9 cellular contexts compared by ENCODE assay signal in the genomic region with DNA sequence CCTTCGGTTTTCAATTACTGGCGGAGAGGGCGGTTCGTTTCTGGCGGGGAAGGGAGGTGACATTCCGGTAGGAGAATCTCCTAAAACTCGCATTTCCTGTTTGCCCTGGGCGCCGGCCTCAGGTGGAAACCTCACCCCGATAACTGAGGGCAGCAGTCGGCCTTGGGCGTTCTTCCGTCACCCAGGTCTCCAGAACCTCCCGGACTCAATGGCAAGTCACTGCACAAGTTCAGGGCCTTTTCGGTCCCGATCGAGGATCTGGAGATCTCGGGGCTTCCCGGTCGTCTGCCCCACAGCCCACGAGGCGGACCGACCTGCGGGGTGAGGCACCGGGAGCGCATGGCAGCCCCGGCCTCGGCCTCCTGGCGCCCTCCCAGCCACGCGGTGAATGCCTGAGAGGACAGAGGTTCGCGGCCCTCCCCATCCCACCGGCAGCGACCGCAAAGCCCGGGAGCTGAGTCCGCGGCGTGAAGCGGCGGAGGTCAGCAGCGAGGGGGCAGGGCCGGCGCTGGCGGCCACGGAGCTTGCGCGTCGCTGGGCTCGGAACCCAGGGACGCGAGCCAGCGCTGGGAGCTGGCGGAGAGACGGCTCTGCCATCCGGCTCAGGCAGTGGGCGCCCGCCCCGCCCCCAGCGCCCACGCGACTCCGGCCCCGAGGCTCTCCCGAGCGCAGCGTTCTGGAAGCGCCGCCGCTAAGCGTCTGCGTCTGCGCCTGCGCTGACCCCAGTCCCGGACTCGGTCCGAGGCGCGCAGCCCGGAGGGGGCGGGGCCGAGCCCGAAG. TPM values are rescaled to one million over a fixed set of nuclear protein-coding genes. Genes with fewer than 3 reads are reported as not detected.
A peak's percentile ranks its signal among the peaks of the same experiment; 100 is the strongest.
DNase-seq lines count a peak whose midpoint lies in the region; ATAC-seq and TF ChIP-seq lines count a peak whose summit lies in the region.
"Had no signal": no experiment of that assay in that cellular context is flagged by ENCODE, and none has a peak within 500 bp of the region (broad histone marks: within the 10 kb centered on the region; RNA-seq: fewer than 3 reads in every experiment).

No MANE protein-coding gene starts in this region.

- H3K36me3 ChIP-seq in left lung = no peaks in the 10 kb centered on the region

- peak; percentile 93 for DNase-seq in Ammon's horn (ENCODE audit: low spot score)
- peak; percentile 85 to 95 for DNase-seq in NCI-H524 (lab: John Stamatoyannopoulos, UW)
- peak; percentile 73 for DNase-seq in activated CD4-positive, alpha-beta T cell treated with anti-CD3 and anti-CD28 coated beads, Interleukin-2, amount 50 U/mL, for 1 hour
- DNase-seq in dedifferentiated amniotic fluid mesenchymal stem cell (ENCODE audit: extremely low spot score) = peak; percentile 82
- DNase-seq in left lung = peak; percentile 94 to 99
- peak; percentile 80 for DNase-seq in stimulated activated CD4-positive, alpha-beta T cell treated with anti-CD3 and anti-CD28 coated beads, Interleukin-2, amount 100 ng/mL, for 4 hours (ENCODE audit: low read depth)

- peak; percentile 69 for TF ChIP-seq POLR2A in GM19193 (IDR thresholded peaks at IDR 0.05; ENCODE audit: extremely low read depth, insufficient read depth, insufficient read length)

- intact Hi-C loops in left lung (cut with DNase I) = no loop called here

- peaks cover 0 to 19% of the 10 kb centered on the region in 2 donors for H3K27me3 ChIP-seq in left lung

- TF ChIP-seq CTCF in left lung (IDR thresholded peaks at IDR 0.05) = no peak

- H3K27ac ChIP-seq in left lung = peak overlapping the region; percentile 98

- no peaks in the 10 kb centered on the region for H3K9me3 ChIP-seq in left lung

- H3K4me1 ChIP-seq in left lung = peaks cover 0 to 15% of the 10 kb centered on the region in 2 donors

- ATAC-seq in HG03378 (IDR thresholded peaks at IDR 0.05; ENCODE audit: unreplicated experiment) = peak; percentile 57
- ATAC-seq in left lung = peak; percentile 95

- H3K4me3 ChIP-seq in left lung = peak overlapping the region; percentile 67 to 75

RNA-seq across cellular contexts. Expression of a gene that starts 58.4 kb away (rescaled TPM):
- 1 to 10 TPM in 1 of 2 donors, under 1 TPM in 1; 0.82 to 1.9 TPM for total RNA-seq in left lung
- total RNA-seq: T-helper 2 cell treated with Interferon-gamma antibody and Interleukin-4, amounts not matched to agents 100 ng/mL and 5 ng/mL, for 36 hours had no signal

Comparison
In these comparisons a context has a peak if more than half of its experiments do, and no peak if none do; other contexts are left out.
1. Peak in every context shown above with its lines: DNase-seq, ATAC-seq, H3K4me3 ChIP-seq and H3K27ac ChIP-seq.